10 cellular contexts compared by ENCODE assay signal in genomic region chr4:98661356-98662054, GRCh38. TPM values are rescaled to one million over a fixed set of nuclear protein-coding genes. Genes with fewer than 3 reads are reported as not detected.
A peak's percentile ranks its signal among the peaks of the same experiment; 100 is the strongest.
DNase-seq lines count a peak whose midpoint lies in the region; TF ChIP-seq lines count a peak whose summit lies in the region.
"Had no signal": no experiment of that assay in that cellular context is flagged by ENCODE, and none has a peak within 500 bp of the region (broad histone marks: within the 10 kb centered on the region; RNA-seq: fewer than 3 reads in every experiment).

No MANE protein-coding gene starts in this region.

- H3K4me1 Mint-ChIP-seq in neural crest cell = peaks cover 35% of the 10 kb centered on the region

- DNase-seq in ELF-1 (ENCODE audit: low read depth, low spot score) (peak; percentile 63), LNCaP clone FGC (ENCODE audit: low read depth) (peak; percentile 97), dorsolateral prefrontal cortex (no peak), neural crest cell (ENCODE audit: low read depth, low spot score) (no peak), SK-N-DZ (ENCODE audit: low spot score) (no peak), germinal center (ENCODE audit: low spot score) (no peak)
- no peak for DNase-seq in stimulated activated CD4-positive, alpha-beta T cell treated with anti-CD3 and anti-CD28 coated beads, Interleukin-12 subunit alpha, Interleukin-12 subunit beta, amount 100 ng/mL, for 4 hours
- DNase-seq: cortex of kidney; DMS79 treated with DMSO at 0.1 percent for 48 hours; stimulated activated naive B cell treated with anti-CD40 and anti-IgM and Interleukin-4, amounts not matched to agents 10 μg/mL and 1 μg/mL and 100 μg/mL, for 72 hours had no signal

- intact Hi-C loops in dorsolateral prefrontal cortex (cut with DNase I) = loop anchor here in 1 of 2 donors (10.0 kb wide), 2 partner anchors 263 to 393 kb away; partner anchors contain the start of gene EIF4E

- H3K36me3 Mint-ChIP-seq in neural crest cell (ENCODE audit: low read depth) = no peaks in the 10 kb centered on the region
- H3K36me3 Mint-ChIP-seq: stimulated activated naive B cell treated with anti-CD40 and anti-IgM and Interleukin-4, amounts not matched to agents 10 μg/mL and 1 μg/mL and 100 μg/mL, for 72 hours had no signal

- peaks cover 36% of the 10 kb centered on the region for H3K27me3 Mint-ChIP-seq in neural crest cell (ENCODE audit: low read depth)
- H3K27me3 Mint-ChIP-seq: stimulated activated naive B cell treated with anti-CD40 and anti-IgM and Interleukin-4, amounts not matched to agents 10 μg/mL and 1 μg/mL and 100 μg/mL, for 72 hours had no signal

- no peak overlapping the region for H3K27ac Mint-ChIP-seq in neural crest cell (ENCODE audit: unreplicated experiment)
- H3K27ac Mint-ChIP-seq: stimulated activated naive B cell treated with anti-CD40 and anti-IgM and Interleukin-4, amounts not matched to agents 10 μg/mL and 1 μg/mL and 100 μg/mL, for 72 hours had no signal

- H3K4me3 Mint-ChIP-seq in neural crest cell = peak overlapping the region; percentile 42
- H3K4me3 Mint-ChIP-seq: stimulated activated naive B cell treated with anti-CD40 and anti-IgM and Interleukin-4, amounts not matched to agents 10 μg/mL and 1 μg/mL and 100 μg/mL, for 72 hours had no signal

- no peaks in the 10 kb centered on the region for H3K27me3 ChIP-seq in dorsolateral prefrontal cortex

- TF ChIP-seq CTCF in LNCaP clone FGC (IDR thresholded peaks at IDR 0.05; ENCODE audit: control insufficient read depth, extremely low read depth, insufficient read depth) = no peak
- TF ChIP-seq CTCF in dorsolateral prefrontal cortex (IDR thresholded peaks at IDR 0.05 in 54 of 56, conservative IDR thresholded peaks at IDR 0.05 in 2 of 56; ENCODE audit: low read depth in 1 of 56, partially characterized antibody in 56 of 56) = no peak
- no peak for TF ChIP-seq CTCF in neural crest cell (conservative IDR thresholded peaks at IDR 0.05)

- H3K27ac ChIP-seq in dorsolateral prefrontal cortex = peak overlapping the region in 32 of 59 donors; percentile 1 to 94 (median 26)

- H3K4me3 ChIP-seq in LNCaP clone FGC (ENCODE audit: low read depth, low read length) (no peak overlapping the region), dorsolateral prefrontal cortex (peak overlapping the region in 2 of 59 donors; percentile 3 to 14)

- H3K9me3 Mint-ChIP-seq in neural crest cell = peaks cover 7% of the 10 kb centered on the region

RNA-seq across cellular contexts. Expression of gene TSPAN5, which starts 3.1 kb away (rescaled TPM):
- total RNA-seq in dorsolateral prefrontal cortex (100 to 1,000 TPM in 86 of 120 experiments, 10 to 100 TPM in 34; 56.5 to 140 (median 109) TPM), neural crest cell (25.0 and 26.3 TPM in 2 replicates)
- polyA plus RNA-seq in SK-N-DZ (2014; cell fraction: cytosol; rRNA removed) = 17.7 and 22.3 TPM in 2 replicates
- polyA plus RNA-seq in SK-N-DZ (2014; cell fraction: nucleus; rRNA removed) = 10.8 and 19.3 TPM in 2 replicates

Comparison
In these comparisons a context has a peak if more than half of its experiments do, and no peak if none do; other contexts are left out.
1. DNase-seq: peak in ELF-1 (single experiment) and LNCaP clone FGC (single experiment); none in dorsolateral prefrontal cortex (0 of 10), neural crest cell (single experiment), SK-N-DZ (single experiment), stimulated activated CD4-positive, alpha-beta T cell treated with anti-CD3 and anti-CD28 coated beads, Interleukin-12 subunit alpha, Interleukin-12 subunit beta, amount 100 ng/mL, for 4 hours (single experiment) and germinal center (single experiment).